ENCODE assay signal across 33 cellular contexts in the genomic region with DNA sequence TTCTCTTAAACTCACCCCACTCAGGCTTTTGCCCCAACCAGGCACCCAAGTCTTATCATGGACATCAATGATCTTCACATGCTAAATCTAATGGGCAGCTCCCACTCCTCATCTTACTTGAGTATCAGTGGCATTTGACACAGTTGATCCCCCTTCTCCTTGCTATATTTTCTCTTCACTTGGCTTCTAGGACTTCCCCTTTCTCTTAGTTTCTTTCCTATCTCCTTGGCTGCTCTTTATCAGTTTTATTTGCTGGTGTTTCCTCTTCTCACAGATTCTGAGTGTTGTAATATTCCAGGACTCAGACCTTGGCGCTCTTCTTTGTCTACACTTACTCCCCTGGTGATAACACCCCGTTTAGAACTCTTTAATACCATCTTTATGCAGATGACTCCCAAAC. TPM values are rescaled to one million over a fixed set of nuclear protein-coding genes. Genes with fewer than 3 reads are reported as not detected.
"Had no signal": no experiment of that assay in that cellular context is flagged by ENCODE, and none has a peak within 500 bp of the region (broad histone marks: within the 10 kb centered on the region; RNA-seq: fewer than 3 reads in every experiment).

No MANE protein-coding gene starts in this region.

- H3K4me1 ChIP-seq: adrenal gland, body of pancreas, heart right ventricle, left lung, lower lobe of right lung, right lobe of liver had no signal

- H3K36me3 ChIP-seq: adrenal gland, esophagus muscularis mucosa, heart right ventricle, left lung, lower lobe of right lung, right lobe of liver, thoracic aorta, WERI-Rb-1 had no signal

- FAIRE-seq: colon, islet of Langerhans, urothelium cell line had no signal

- ATAC-seq: activated CD4-positive, CD25-positive, alpha-beta regulatory T cell treated with anti-CD3 and anti-CD28 coated beads, Interleukin-2, amount 50 U/mL, for 24 hours; body of pancreas; heart right ventricle; left lung; lower lobe of right lung; mucosa of descending colon; natural killer cell treated with Interleukin-12 subunit alpha and Interleukin-12 subunit beta and Interleukin-15 and Interleukin-18, amount 100 ng/mL, for 72 hours; right lobe of liver; stimulated activated effector memory CD8-positive, alpha-beta T cell treated with anti-CD3 and anti-CD28 coated beads, Interleukin-12 subunit alpha, Interleukin-12 subunit beta, amount 100 ng/mL, for 72 hours had no signal

- H3K4me3 ChIP-seq: adrenal gland, body of pancreas, esophagus muscularis mucosa, heart right ventricle, left lung, lower lobe of right lung, mucosa of descending colon, right lobe of liver, thoracic aorta had no signal

- H3K9me3 ChIP-seq: adrenal gland, body of pancreas, esophagus muscularis mucosa, heart right ventricle, left lung, lower lobe of right lung, mucosa of descending colon, right lobe of liver, thoracic aorta had no signal

- H3K27me3 ChIP-seq: adrenal gland, body of pancreas, left lung, right lobe of liver had no signal

- H3K27ac ChIP-seq: adrenal gland, body of pancreas, esophagus muscularis mucosa, heart right ventricle, left lung, lower lobe of right lung, right lobe of liver, thoracic aorta, WERI-Rb-1 had no signal

- DNase-seq: activated CD4-positive, alpha-beta memory T cell treated with anti-CD3 and anti-CD28 coated beads for 36 hours; activated CD4-positive, alpha-beta T cell treated with anti-CD3 and anti-CD28 coated beads, Interleukin-2, amount 10 ng/mL, durations not matched to agents 24 days and 14 days; activated CD8-positive, alpha-beta memory T cell treated with anti-CD3 and anti-CD28 coated beads, Interleukin-2, amount 50 U/mL, for 4 hours; activated effector memory CD4-positive, alpha-beta T cell treated with anti-CD3 and anti-CD28 coated beads, Interleukin-2, amount 50 U/mL, for 16 hours; activated naive CD4-positive, alpha-beta T cell treated with anti-CD3 and anti-CD28 coated beads for 36 hours; activated naive CD8-positive, alpha-beta T cell treated with anti-CD3 and anti-CD28 coated beads for 36 hours; activated T-cell treated with anti-CD3 and anti-CD28 coated beads, Interleukin-2, amount 50 U/mL, for 1 hour; adrenal gland; aorta; body of pancreas; dermis blood vessel endothelial cell; effector CD4-positive, alpha-beta T cell; foreskin melanocyte; heart right ventricle; left lung; lower lobe of right lung; mucosa of descending colon; posterior cingulate gyrus; right lobe of liver; stimulated activated CD4-positive, alpha-beta T cell treated with anti-CD3 and anti-CD28 coated beads, Interleukin-4, amount 100 ng/mL, for 1 hour; trophoblast cell; WERI-Rb-1 had no signal

RNA-seq across cellular contexts. Expression of gene RASSF10, which starts 34.0 kb away (rescaled TPM):
- total RNA-seq: activated CD4-positive, alpha-beta memory T cell treated with anti-CD3 and anti-CD28 coated beads for 36 hours; activated CD4-positive, alpha-beta T cell treated with anti-CD3 and anti-CD28 coated beads, Interleukin-2, amount 10 ng/mL, durations not matched to agents 24 days and 14 days; activated CD8-positive, alpha-beta memory T cell treated with anti-CD3 and anti-CD28 coated beads for 36 hours; activated naive CD4-positive, alpha-beta T cell treated with anti-CD3 and anti-CD28 coated beads for 36 hours; activated naive CD8-positive, alpha-beta T cell treated with anti-CD3 and anti-CD28 coated beads for 36 hours; activated T-helper 1 cell treated with anti-CD3 and anti-CD28 coated beads, Interleukin-12 subunit alpha, Interleukin-12 subunit beta, Interleukin-2, Interleukin-4 antibody, amounts not matched to agents 30 ng/mL and 10 ng/mL and 1 ng/mL, durations not matched to agents 14 hours and 24 hours and 36 hours; adrenal gland; body of pancreas; myocyte; natural killer cell treated with Interleukin-12 subunit alpha and Interleukin-12 subunit beta and Interleukin-15 and Interleukin-18, amount 100 ng/mL, for 72 hours; thoracic aorta had no signal
- polyA plus RNA-seq: aorta had no signal
